In genomic region chr6:133969285-133969946, GRCh38 we compare ENCODE assay signal across 20 cellular contexts. TPM values are rescaled to one million over a fixed set of nuclear protein-coding genes. Genes with fewer than 3 reads are reported as not detected.
DNase-seq lines count a peak whose midpoint lies in the region; ATAC-seq and FAIRE-seq lines count a peak whose summit lies in the region.
"Had no signal": no experiment of that assay in that cellular context is flagged by ENCODE, and none has a peak within 500 bp of the region (broad histone marks: within the 10 kb centered on the region; RNA-seq: fewer than 3 reads in every experiment).

No MANE protein-coding gene starts in this region.

- H3K27ac Mint-ChIP-seq in CD4-positive, CD25-positive, alpha-beta regulatory T cell: peak overlapping the region in 1 of 3 donors; percentile 76
- H3K27ac Mint-ChIP-seq in central memory CD8-positive, alpha-beta T cell (ENCODE audit: low read depth): peak overlapping the region; percentile 44
- H3K27ac Mint-ChIP-seq in stimulated activated naive B cell treated with anti-CD40 and anti-IgM and Interleukin-4, amounts not matched to agents 10 μg/mL and 1 μg/mL and 100 μg/mL, for 72 hours: no peak overlapping the region
- H3K27ac Mint-ChIP-seq: activated B cell treated with CpG ODN at 0.5 μM for 24 hours; activated naive CD4-positive, alpha-beta T cell treated with anti-CD3 and anti-CD28 coated beads for 36 hours had no signal

- ATAC-seq in CD4-positive, CD25-positive, alpha-beta regulatory T cell (ENCODE audit: low read depth in 2 of 2): peak; percentile 45 to 49
- peak; percentile 43 for ATAC-seq in central memory CD8-positive, alpha-beta T cell (replicated peaks; ENCODE audit: extremely low read depth, poor library complexity, severe bottlenecking)
- no peak for ATAC-seq in stimulated activated naive B cell treated with anti-CD40 and anti-IgM and Interleukin-4, amounts not matched to agents 10 μg/mL and 1 μg/mL and 100 μg/mL, for 72 hours (replicated peaks)
- ATAC-seq: left lung, Right ventricle myocardium inferior had no signal

- H3K27me3 Mint-ChIP-seq in CD4-positive, CD25-positive, alpha-beta regulatory T cell: no peaks in the 10 kb centered on the region
- H3K27me3 Mint-ChIP-seq in central memory CD8-positive, alpha-beta T cell: no peaks in the 10 kb centered on the region
- H3K27me3 Mint-ChIP-seq in stimulated activated naive B cell treated with anti-CD40 and anti-IgM and Interleukin-4, amounts not matched to agents 10 μg/mL and 1 μg/mL and 100 μg/mL, for 72 hours: no peaks in the 10 kb centered on the region
- H3K27me3 Mint-ChIP-seq: activated B cell treated with CpG ODN at 0.5 μM for 24 hours had no signal

- H3K27ac ChIP-seq in CD4-positive, CD25-positive, alpha-beta regulatory T cell (ENCODE audit: insufficient read depth, low read length, poor library complexity, severe bottlenecking): no peak overlapping the region
- H3K27ac ChIP-seq: left lung, neutrophil, thoracic aorta had no signal

- peaks cover 50 to 81% (median 67%) of the 10 kb centered on the region in 4 donors for H3K4me1 Mint-ChIP-seq in CD4-positive, CD25-positive, alpha-beta regulatory T cell
- peaks cover 63% of the 10 kb centered on the region for H3K4me1 Mint-ChIP-seq in central memory CD8-positive, alpha-beta T cell
- H3K4me1 Mint-ChIP-seq in stimulated activated naive B cell treated with anti-CD40 and anti-IgM and Interleukin-4, amounts not matched to agents 10 μg/mL and 1 μg/mL and 100 μg/mL, for 72 hours: peaks cover 29 to 49% of the 10 kb centered on the region in 2 donors

- no peaks in the 10 kb centered on the region for H3K9me3 ChIP-seq in CD4-positive, CD25-positive, alpha-beta regulatory T cell (ENCODE audit: control insufficient read depth in 2 of 2, low read length in 2 of 2)
- H3K9me3 ChIP-seq: left lung, neutrophil, thoracic aorta had no signal

- H3K27me3 ChIP-seq in CD4-positive, CD25-positive, alpha-beta regulatory T cell (ENCODE audit: control insufficient read depth, insufficient read depth, low read length): no peaks in the 10 kb centered on the region
- H3K27me3 ChIP-seq: left lung, neutrophil had no signal

- no peaks in the 10 kb centered on the region for H3K9me3 Mint-ChIP-seq in CD4-positive, CD25-positive, alpha-beta regulatory T cell
- H3K9me3 Mint-ChIP-seq in central memory CD8-positive, alpha-beta T cell: no peaks in the 10 kb centered on the region
- no peaks in the 10 kb centered on the region for H3K9me3 Mint-ChIP-seq in stimulated activated naive B cell treated with anti-CD40 and anti-IgM and Interleukin-4, amounts not matched to agents 10 μg/mL and 1 μg/mL and 100 μg/mL, for 72 hours
- H3K9me3 Mint-ChIP-seq: activated B cell treated with CpG ODN at 0.5 μM for 24 hours; activated naive CD4-positive, alpha-beta T cell treated with anti-CD3 and anti-CD28 coated beads for 36 hours had no signal

- FAIRE-seq in A204.1 (lab: Jason Lieb, UNC): peak; percentile 40
- FAIRE-seq: endometrium had no signal

- H3K4me1 ChIP-seq in CD4-positive, CD25-positive, alpha-beta regulatory T cell (ENCODE audit: control insufficient read depth, insufficient read depth, low read length, poor library complexity, severe bottlenecking): peaks cover 8% of the 10 kb centered on the region

- DNase-seq in CD4-positive, CD25-positive, alpha-beta regulatory T cell: peak in 1 of 3 donors; percentile 20
- DNase-seq in OCI-M1 (lab: John Stamatoyannopoulos, UW) (peak; percentile 68), NCI-H2107 treated with DMSO at 0.1 percent for 48 hours (lab: John Stamatoyannopoulos, UW; ENCODE audit: unreplicated experiment) (no peak)
- DNase-seq in central memory CD8-positive, alpha-beta T cell (ENCODE audit: low spot score in 2 of 2): no peak
- DNase-seq in stimulated activated CD4-positive, alpha-beta T cell treated with anti-CD3 and anti-CD28 coated beads, Interleukin-2, amount 100 ng/mL, for 24 hours: no peak
- DNase-seq in stimulated activated naive B cell treated with anti-CD40 and anti-IgM and Interleukin-4, amounts not matched to agents 10 μg/mL and 1 μg/mL and 100 μg/mL, for 72 hours: no peak
- DNase-seq: activated B cell treated with CpG ODN at 0.5 μM for 24 hours; activated naive CD4-positive, alpha-beta T cell treated with anti-CD3 and anti-CD28 coated beads for 36 hours; glutamatergic neuron; left lung; NCI-H1105 treated with DMSO at 0.1 percent for 48 hours; NCI-H2107; NCI-H526; retina; stimulated activated CD4-positive, alpha-beta T cell treated with anti-CD3 and anti-CD28 coated beads, Interleukin-12 subunit alpha, Interleukin-12 subunit beta, amount 100 ng/mL, for 4 hours had no signal

- H3K4me3 ChIP-seq in CD4-positive, CD25-positive, alpha-beta regulatory T cell (ENCODE audit: low read depth, low read length): peak overlapping the region; percentile 33
- H3K4me3 ChIP-seq: left lung, thoracic aorta had no signal

- no peaks in the 10 kb centered on the region for H3K36me3 ChIP-seq in CD4-positive, CD25-positive, alpha-beta regulatory T cell (ENCODE audit: control insufficient read depth, insufficient read depth, low read length)
- H3K36me3 ChIP-seq: left lung, neutrophil, thoracic aorta had no signal

- H3K36me3 Mint-ChIP-seq in CD4-positive, CD25-positive, alpha-beta regulatory T cell: no peaks in the 10 kb centered on the region
- H3K36me3 Mint-ChIP-seq in central memory CD8-positive, alpha-beta T cell (ENCODE audit: insufficient read depth): peaks cover 3% of the 10 kb centered on the region
- peaks cover 3 to 12% of the 10 kb centered on the region in 2 donors for H3K36me3 Mint-ChIP-seq in stimulated activated naive B cell treated with anti-CD40 and anti-IgM and Interleukin-4, amounts not matched to agents 10 μg/mL and 1 μg/mL and 100 μg/mL, for 72 hours

- peak overlapping the region in 2 of 4 donors; percentile 34 to 53 for H3K4me3 Mint-ChIP-seq in CD4-positive, CD25-positive, alpha-beta regulatory T cell
- no peak overlapping the region for H3K4me3 Mint-ChIP-seq in central memory CD8-positive, alpha-beta T cell
- no peak overlapping the region for H3K4me3 Mint-ChIP-seq in stimulated activated naive B cell treated with anti-CD40 and anti-IgM and Interleukin-4, amounts not matched to agents 10 μg/mL and 1 μg/mL and 100 μg/mL, for 72 hours
- H3K4me3 Mint-ChIP-seq: activated B cell treated with CpG ODN at 0.5 μM for 24 hours; activated naive CD4-positive, alpha-beta T cell treated with anti-CD3 and anti-CD28 coated beads for 36 hours had no signal

RNA-seq across cellular contexts. Expression of gene TBPL1, which starts 16.4 kb away (rescaled TPM):
- 32.2 TPM for total RNA-seq in CD4-positive, CD25-positive, alpha-beta regulatory T cell
- 10 to 100 TPM; 55.1 to 73.6 (median 59.1) TPM for polyA plus RNA-seq in CD4-positive, CD25-positive, alpha-beta regulatory T cell

Comparison
In these comparisons a context has a peak if more than half of its experiments do, and no peak if none do; other contexts are left out.
1. ATAC-seq: peak in CD4-positive, CD25-positive, alpha-beta regulatory T cell (2 of 2) and central memory CD8-positive, alpha-beta T cell (single experiment); none in stimulated activated naive B cell treated with anti-CD40 and anti-IgM and Interleukin-4, amounts not matched to agents 10 μg/mL and 1 μg/mL and 100 μg/mL, for 72 hours (0 of 2).